In genomic region chr1:228121092-228121489, GRCh38 we compare ENCODE assay signal across 7 cellular contexts. TPM values are rescaled to one million over a fixed set of nuclear protein-coding genes. Genes with fewer than 3 reads are reported as not detected.
DNase-seq lines count a peak whose midpoint lies in the region; ATAC-seq and TF ChIP-seq lines count a peak whose summit lies in the region.
"Not testable (repeated sequence)": the region's sequence is repeated elsewhere in the genome, so short reads cannot be mapped to it uniquely, and the experiment has no call there.

No MANE protein-coding gene starts in this region.

- H3K79me2 ChIP-seq in GM23248 (ENCODE audit: insufficient read depth), result not testable (repeated sequence)

- in situ Hi-C loops in GM23248 (cut with MboI), result not testable (repeated sequence)

- H3K27me3 Mint-ChIP-seq in T-helper 17 cell, result peaks cover 14% of the 10 kb centered on the region
- H3K27me3 Mint-ChIP-seq in activated T-cell treated with anti-CD3 and anti-CD28 coated beads, Interleukin-2, amount 50 U/mL, for 24 hours, result not testable (repeated sequence)
- peaks cover 6 to 22% of the 10 kb centered on the region in 2 donors for H3K27me3 Mint-ChIP-seq in natural killer cell (ENCODE audit: low read depth in 2 of 2)

- H3K9me3 ChIP-seq in GM23248 (ENCODE audit: low read depth); T-helper 17 cell (ENCODE audit: control insufficient read depth, low read length, poor library complexity, severe bottlenecking); adipocyte (ENCODE audit: control insufficient read depth, low read length): not testable (repeated sequence)

- not testable (repeated sequence) for H3K9me2 ChIP-seq in GM23248 (ENCODE audit: insufficient read depth)

- H3K4me3 Mint-ChIP-seq in T-helper 17 cell, natural killer cell: not testable (repeated sequence)
- peak overlapping the region; percentile 56 for H3K4me3 Mint-ChIP-seq in activated T-cell treated with anti-CD3 and anti-CD28 coated beads, Interleukin-2, amount 50 U/mL, for 24 hours

- not testable (repeated sequence) for H2AFZ ChIP-seq in GM23248

- not testable (repeated sequence) for H4K20me1 ChIP-seq in GM23248 (ENCODE audit: insufficient read depth)

- H3K36me3 Mint-ChIP-seq in T-helper 17 cell (ENCODE audit: low read depth); activated T-cell treated with anti-CD3 and anti-CD28 coated beads, Interleukin-2, amount 50 U/mL, for 24 hours (ENCODE audit: low read depth); natural killer cell: not testable (repeated sequence)

- DNase-seq in GM23248; T-helper 17 cell; activated T-cell treated with anti-CD3 and anti-CD28 coated beads, Interleukin-2, amount 50 U/mL, for 24 hours; adipocyte (ENCODE audit: low read depth); natural killer cell: not testable (repeated sequence)
- DNase-seq in NOMO-1 (lab: John Stamatoyannopoulos, UW; ENCODE audit: unreplicated experiment in 2 of 2) (peak; percentile 35 to 75), foreskin keratinocyte (peak; percentile 27 to 73)

- not testable (repeated sequence) for H3F3A ChIP-seq in GM23248 (ENCODE audit: insufficient read depth)

- ATAC-seq in T-helper 17 cell (peak; percentile 49), foreskin keratinocyte (peak; percentile 68), natural killer cell (peak in 2 of 3 donors; percentile 32 to 40)

- 49 to 54% methylated on average over 4 of the region's 4 CpGs for WGBS in GM23248 (ENCODE audit: low coverage in 1 of 2, low lambda C conversion rate in 2 of 2, missing lambda C conversion rate in 2 of 2), 2 experiments

- not testable (repeated sequence) for H3K4me1 ChIP-seq in GM23248 (ENCODE audit: insufficient read depth)
- H3K4me1 ChIP-seq in adipocyte (ENCODE audit: control insufficient read depth, insufficient read depth, low read length), result peaks cover 37% of the 10 kb centered on the region
- H3K4me1 ChIP-seq in foreskin keratinocyte, result peaks cover 24% of the 10 kb centered on the region

- H3K4me1 Mint-ChIP-seq in T-helper 17 cell; activated T-cell treated with anti-CD3 and anti-CD28 coated beads, Interleukin-2, amount 50 U/mL, for 24 hours (ENCODE audit: low read depth); natural killer cell: not testable (repeated sequence)

- not testable (repeated sequence) for H3K9ac ChIP-seq in GM23248
- H3K9ac ChIP-seq in adipocyte (ENCODE audit: low read length), result peak overlapping the region; percentile 77

- not testable (repeated sequence) for H3K4me2 ChIP-seq in GM23248 (ENCODE audit: unreplicated experiment)

- H3K27ac Mint-ChIP-seq in T-helper 17 cell; activated T-cell treated with anti-CD3 and anti-CD28 coated beads, Interleukin-2, amount 50 U/mL, for 24 hours: not testable (repeated sequence)
- H3K27ac Mint-ChIP-seq in natural killer cell, result peak overlapping the region in 1 of 2 donors; percentile 10

- intact Hi-C loops in natural killer cell (cut with micrococcal nuclease), result not testable (repeated sequence)

- not testable (repeated sequence) for H3K27me3 ChIP-seq in GM23248 (replicated peaks; ENCODE audit: insufficient read depth); adipocyte (replicated peaks; ENCODE audit: control insufficient read depth, insufficient read depth, low read length); foreskin keratinocyte

- TF ChIP-seq CTCF in foreskin keratinocyte (conservative IDR thresholded peaks at IDR 0.05); natural killer cell (IDR thresholded peaks at IDR 0.05): not testable (repeated sequence)

- H3K27ac ChIP-seq in GM23248 (peak overlapping the region; percentile 45), foreskin keratinocyte (peak overlapping the region; percentile 28)

- not testable (repeated sequence) for H3K9me3 Mint-ChIP-seq in activated T-cell treated with anti-CD3 and anti-CD28 coated beads, Interleukin-2, amount 50 U/mL, for 24 hours; natural killer cell

- H3K4me3 ChIP-seq in GM23248; adipocyte (ENCODE audit: low read length): not testable (repeated sequence)

- H3K36me3 ChIP-seq in GM23248 (ENCODE audit: low read depth); adipocyte (ENCODE audit: control insufficient read depth, insufficient read depth, low read length, severe bottlenecking): not testable (repeated sequence)

RNA-seq across cellular contexts. Expression of gene MRPL55, which starts 12.0 kb away (rescaled TPM):
- total RNA-seq in GM23248 (2014; rRNA removed; shearing (Covaris generic)), result 57.5 and 84.4 TPM in 2 replicates
- polyA plus RNA-seq in GM23248 (2016; fragmentation: Nextera tagmentation; extraction: Ambion mirVana) (94.4 and 95.1 TPM in 2 replicates), foreskin keratinocyte (105 and 111 TPM in 2 replicates)
- total RNA-seq in T-helper 17 cell (10 to 100 TPM; 55.2 to 59.9 TPM), foreskin keratinocyte (73.6 and 77.5 TPM in 2 replicates), natural killer cell (10 to 100 TPM; 50.0 to 70.6 (median 64.1) TPM)

RNA-seq across cellular contexts. Expression of gene C1orf35, which starts 18.0 kb away (rescaled TPM):
- total RNA-seq in GM23248 (2014; rRNA removed; shearing (Covaris generic)), result 11.6 and 15.6 TPM in 2 replicates
- polyA plus RNA-seq in GM23248 (2016; fragmentation: Nextera tagmentation; extraction: Ambion mirVana), result 19.9 and 23.4 TPM in 2 replicates
- total RNA-seq in T-helper 17 cell, result 10 to 100 TPM; 20.9 to 21.6 TPM
- total RNA-seq in foreskin keratinocyte, result 21.2 and 22.8 TPM in 2 replicates
- 32.8 and 34.0 TPM in 2 replicates for polyA plus RNA-seq in foreskin keratinocyte
- total RNA-seq in natural killer cell, result 10 to 100 TPM; 18.9 to 21.6 (median 19.6) TPM

RNA-seq across cellular contexts. Expression of gene GUK1, which starts 19.0 kb away (rescaled TPM):
- total RNA-seq in GM23248 (2014; rRNA removed; shearing (Covaris generic)), result 324 and 340 TPM in 2 replicates
- polyA plus RNA-seq in GM23248 (2016; fragmentation: Nextera tagmentation; extraction: Ambion mirVana) (554 and 574 TPM in 2 replicates), foreskin keratinocyte (603 and 671 TPM in 2 replicates)
- total RNA-seq in T-helper 17 cell (100 to 1,000 TPM; 233 to 245 TPM), foreskin keratinocyte (424 and 441 TPM in 2 replicates), natural killer cell (100 to 1,000 TPM; 292 to 313 (median 308) TPM)

RNA-seq across cellular contexts. Expression of gene GJC2, which starts 28.6 kb away (rescaled TPM):
- 0.54 and 2.7 TPM in 2 replicates for total RNA-seq in GM23248 (2014; rRNA removed; shearing (Covaris generic))
- polyA plus RNA-seq in GM23248 (2016; fragmentation: Nextera tagmentation; extraction: Ambion mirVana), result 0.08 and 0.14 TPM in 2 replicates
- total RNA-seq in T-helper 17 cell, result 1 to 10 TPM in 1 of 2 donors, under 1 TPM in 1; 0.94 to 1.9 TPM
- total RNA-seq in foreskin keratinocyte, result 0.82 and 1.1 TPM in 2 replicates
- 0.82 and 1.0 TPM in 2 replicates for polyA plus RNA-seq in foreskin keratinocyte
- total RNA-seq in natural killer cell, result 1 to 10 TPM; 1.0 to 2.2 (median 1.7) TPM

RNA-seq across cellular contexts. Expression of gene ARF1, which starts 38.6 kb away (rescaled TPM):
- 259 and 292 TPM in 2 replicates for total RNA-seq in GM23248 (2014; rRNA removed; shearing (Covaris generic))
- polyA plus RNA-seq in GM23248 (2016; fragmentation: Nextera tagmentation; extraction: Ambion mirVana) (656 and 698 TPM in 2 replicates), foreskin keratinocyte (384 and 386 TPM in 2 replicates)
- total RNA-seq in T-helper 17 cell (100 to 1,000 TPM; 325 to 382 TPM), foreskin keratinocyte (273 and 306 TPM in 2 replicates), natural killer cell (100 to 1,000 TPM; 368 to 427 (median 424) TPM)
